15 cellular contexts compared by ENCODE assay signal in the genomic region with DNA sequence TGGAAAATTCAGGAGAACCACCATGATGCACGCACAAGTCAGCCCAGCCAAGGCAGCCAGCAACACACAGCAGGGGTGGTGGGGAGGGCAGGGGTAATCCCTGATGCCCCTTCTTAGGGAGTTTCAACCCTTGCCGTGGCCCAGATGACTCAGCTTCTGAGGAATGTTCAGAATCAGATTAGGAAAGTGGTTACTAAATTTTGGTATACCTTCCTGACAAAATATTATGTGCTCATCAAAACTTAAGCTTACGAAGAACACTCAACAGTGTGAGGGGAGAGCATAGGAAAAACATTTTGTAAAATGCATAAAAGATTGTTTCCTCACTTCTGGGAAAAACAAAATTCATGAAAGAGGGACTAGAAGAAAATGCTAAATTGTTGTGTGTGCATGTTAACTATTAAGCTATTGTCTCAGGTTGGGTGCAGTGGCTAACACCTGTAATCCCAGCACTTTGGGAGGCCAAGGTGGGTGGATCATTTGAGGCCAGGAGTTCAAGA. TPM values are rescaled to one million over a fixed set of nuclear protein-coding genes. Genes with fewer than 3 reads are reported as not detected.
DNase-seq lines count a peak whose midpoint lies in the region; ATAC-seq and TF ChIP-seq lines count a peak whose summit lies in the region.
"Had no signal": no experiment of that assay in that cellular context is flagged by ENCODE, and none has a peak within 500 bp of the region (broad histone marks: within the 10 kb centered on the region; RNA-seq: fewer than 3 reads in every experiment).

No MANE protein-coding gene starts in this region.

- dilution Hi-C loops in mammary epithelial cell (cut with HindIII; ENCODE audit: low sequenced_read_pairs), result no loop called here

- CTCF ChIA-PET in MCF 10A (lab: Yijun Ruan, JAX) (interaction anchor here (0.7 kb wide), 1 partner anchor 88 kb away, joined by 3 read pairs; no protein-coding TSS in a partner anchor), mammary epithelial cell (lab: Charles Lee; ENCODE audit: low non-redundant PET) (no interaction called here)

- H3K27me3 ChIP-seq in mammary epithelial cell (ENCODE audit: insufficient read depth, low read length) (no peaks in the 10 kb centered on the region), BE2C (no peaks in the 10 kb centered on the region)
- H3K27me3 ChIP-seq: foreskin keratinocyte, neural progenitor cell had no signal

- H3K79me2 ChIP-seq in mammary epithelial cell (ENCODE audit: insufficient read depth, low read length), result no peaks in the 10 kb centered on the region

- peaks cover 16% of the 10 kb centered on the region for H3K4me1 Mint-ChIP-seq in MCF 10A (ENCODE audit: insufficient read depth, unreplicated experiment)
- H3K4me1 Mint-ChIP-seq: activated T-helper 17 cell treated with anti-CD3 and anti-CD28 coated beads, Interleukin-2, amount 50 U/mL, for 72 hours had no signal

- no peak overlapping the region for H3K4me3 Mint-ChIP-seq in MCF 10A (ENCODE audit: unreplicated experiment)
- H3K4me3 Mint-ChIP-seq: activated T-helper 17 cell treated with anti-CD3 and anti-CD28 coated beads, Interleukin-2, amount 50 U/mL, for 72 hours; neural progenitor cell had no signal

- POLR2A ChIA-PET in MCF 10A (lab: Yijun Ruan, JAX), result interaction anchor here (0.6 to 0.8 kb wide), 2 partner anchors 11 to 196 kb away, joined by 3 read pairs; a partner anchor contains a TSS

- peaks cover 80% of the 10 kb centered on the region for H3K36me3 Mint-ChIP-seq in MCF 10A (ENCODE audit: insufficient read depth, unreplicated experiment)

- WGBS in mammary epithelial cell (ENCODE audit: low coverage, missing lambda C conversion rate), result 67% methylated on average over 3 of the region's 3 CpGs

- H2AFZ ChIP-seq in mammary epithelial cell (ENCODE audit: low read depth, low read length), result no peak overlapping the region
- H2AFZ ChIP-seq: neural progenitor cell had no signal

- no peak overlapping the region for H3K27ac ChIP-seq in mammary epithelial cell (ENCODE audit: insufficient read depth, low read depth, low read length)
- H3K27ac ChIP-seq: foreskin keratinocyte, neural progenitor cell, thoracic aorta had no signal

- BruUV-seq in MCF 10A (replicated peaks; lab: Mats Ljungman, UMichigan), result no TSS peak
- BruUV-seq in mammary epithelial cell (replicated peaks; lab: Mats Ljungman, UMichigan), result no TSS peak

- no peaks in the 10 kb centered on the region for H3K4me1 ChIP-seq in mammary epithelial cell (ENCODE audit: insufficient read depth, low read length)
- H3K4me1 ChIP-seq in BE2C, result no peaks in the 10 kb centered on the region
- H3K4me1 ChIP-seq: foreskin keratinocyte, neural progenitor cell had no signal

- H3K9ac ChIP-seq in mammary epithelial cell (ENCODE audit: insufficient read depth, low read length), result no peak overlapping the region
- H3K9ac ChIP-seq: neural progenitor cell had no signal

- H3K27ac Mint-ChIP-seq in MCF 10A (ENCODE audit: low read depth, unreplicated experiment), result no peak overlapping the region
- H3K27ac Mint-ChIP-seq: activated T-helper 17 cell treated with anti-CD3 and anti-CD28 coated beads, Interleukin-2, amount 50 U/mL, for 72 hours; neural progenitor cell had no signal

- H4K20me1 ChIP-seq in mammary epithelial cell (ENCODE audit: insufficient read depth, low read length), result no peaks in the 10 kb centered on the region

- H3K9me3 ChIP-seq in mammary epithelial cell (replicated peaks; ENCODE audit: insufficient read depth, low read length) (no peaks in the 10 kb centered on the region), BE2C (no peaks in the 10 kb centered on the region)
- H3K9me3 ChIP-seq: thoracic aorta had no signal

- TF ChIP-seq CTCF in MCF 10A (IDR thresholded peaks at IDR 0.05; ENCODE audit: unreplicated experiment), result no peak
- TF ChIP-seq CTCF in mammary epithelial cell (conservative IDR thresholded peaks at IDR 0.05 in 1 of 2, IDR thresholded peaks at IDR 0.05 in 1 of 2; ENCODE audit: extremely low read depth in 1 of 2, insufficient read depth in 1 of 2, low read depth in 1 of 2, low read length in 2 of 2), result no peak
- TF ChIP-seq CTCF in fibroblast of pulmonary artery (IDR thresholded peaks at IDR 0.05; ENCODE audit: low read length, missing control alignments), result no peak
- no peak for TF ChIP-seq CTCF in BE2C (IDR thresholded peaks at IDR 0.05; ENCODE audit: low read depth, low read length)

- ATAC-seq in GM21360 (IDR thresholded peaks at IDR 0.05; ENCODE audit: unreplicated experiment) (no peak), GM21529 (IDR thresholded peaks at IDR 0.05; ENCODE audit: unreplicated experiment) (no peak)
- ATAC-seq: activated T-helper 17 cell treated with anti-CD3 and anti-CD28 coated beads, Interleukin-2, amount 50 U/mL, for 72 hours; foreskin keratinocyte had no signal

- in situ Hi-C loops in mammary epithelial cell (cut with MboI; ENCODE audit: low sequenced_read_pairs in 2 of 2), result no loop called here

- no peak overlapping the region for H3K4me2 ChIP-seq in mammary epithelial cell (ENCODE audit: insufficient read depth, low read depth, low read length)
- H3K4me2 ChIP-seq: neural progenitor cell had no signal

- no peak overlapping the region for H3K4me3 ChIP-seq in mammary epithelial cell (replicated peaks in 1 of 3; ENCODE audit: insufficient read depth in 1 of 3, low read depth in 2 of 3, low read length in 3 of 3)
- no peak overlapping the region for H3K4me3 ChIP-seq in fibroblast of pulmonary artery (replicated peaks; ENCODE audit: low read depth, low read length)
- no peak overlapping the region for H3K4me3 ChIP-seq in BE2C (ENCODE audit: low read depth, low read length)
- H3K4me3 ChIP-seq: neural progenitor cell, thoracic aorta had no signal

- no peaks in the 10 kb centered on the region for H3K9me3 Mint-ChIP-seq in MCF 10A (ENCODE audit: unreplicated experiment)
- H3K9me3 Mint-ChIP-seq: activated T-helper 17 cell treated with anti-CD3 and anti-CD28 coated beads, Interleukin-2, amount 50 U/mL, for 72 hours; neural progenitor cell had no signal

- no peaks in the 10 kb centered on the region for H3K27me3 Mint-ChIP-seq in MCF 10A (ENCODE audit: insufficient read depth, unreplicated experiment)
- H3K27me3 Mint-ChIP-seq: activated T-helper 17 cell treated with anti-CD3 and anti-CD28 coated beads, Interleukin-2, amount 50 U/mL, for 72 hours had no signal

- H3K36me3 ChIP-seq in mammary epithelial cell (ENCODE audit: insufficient read depth, low read length), result peaks cover 9% of the 10 kb centered on the region
- peaks cover 65% of the 10 kb centered on the region for H3K36me3 ChIP-seq in BE2C
- H3K36me3 ChIP-seq: neural progenitor cell had no signal

- intact Hi-C loops in MCF 10A (cut with micrococcal nuclease) (no loop called here), mammary epithelial cell (cut with micrococcal nuclease) (loop anchor here (2.0 kb wide), 1 partner anchor 53 kb away; a partner anchor contains a TSS)

- DNase-seq in MCF 10A (ENCODE audit: unreplicated experiment) (peak; percentile 43), mammary epithelial cell (no peak), RPMI7951 (ENCODE audit: low read depth) (peak; percentile 41), fibroblast of pulmonary artery (ENCODE audit: low read depth) (peak; percentile 36), BE2C (no peak), NCI-H1092 (lab: John Stamatoyannopoulos, UW) (no peak)
- DNase-seq: NK-92 treated with Interleukin-12 subunit alpha and Interleukin-12 subunit beta, amount 100 ng/mL, for 24 hours; SIG-M5; T1000 had no signal

RNA-seq across cellular contexts. Expression of a gene that starts 32.1 kb away (rescaled TPM):
- total RNA-seq in MCF 10A (2022), result not detected in 2 replicates
- total RNA-seq in mammary epithelial cell, result not detected
- polyA plus RNA-seq in mammary epithelial cell, result not detected
- polyA minus RNA-seq in mammary epithelial cell, result not detected
- total RNA-seq in RPMI7951 (2014; rRNA removed; shearing (Covaris generic)), result 0.20 and 0.48 TPM in 2 replicates
- 0.36 TPM for polyA plus RNA-seq in BE2C (2012; ENCODE audit: insufficient read depth, insufficient read length, low read depth)
- total RNA-seq: foreskin keratinocyte, thoracic aorta had no signal
- polyA plus RNA-seq: foreskin keratinocyte had no signal

RNA-seq across cellular contexts. Expression of a gene that starts 52.6 kb away (rescaled TPM):
- total RNA-seq in MCF 10A (2022) (39.0 and 41.3 TPM in 2 replicates), mammary epithelial cell (10 to 100 TPM; 34.3 to 50.3 TPM)
- polyA plus RNA-seq in mammary epithelial cell, result 17.1 TPM
- 141 TPM for polyA minus RNA-seq in mammary epithelial cell
- 17.8 and 19.4 TPM in 2 replicates for total RNA-seq in RPMI7951 (2014; rRNA removed; shearing (Covaris generic))
- polyA plus RNA-seq in BE2C (2012; ENCODE audit: insufficient read depth, insufficient read length, low read depth), result 155 TPM

RNA-seq across cellular contexts. Expression of a gene that starts 52.8 kb away (rescaled TPM):
- total RNA-seq in MCF 10A (2022), result 28.7 and 39.0 TPM in 2 replicates
- total RNA-seq in mammary epithelial cell, result 10 to 100 TPM; 11.8 to 25.4 TPM
- polyA plus RNA-seq in mammary epithelial cell, result 24.4 TPM
- 51.8 TPM for polyA minus RNA-seq in mammary epithelial cell
- total RNA-seq in RPMI7951 (2014; rRNA removed; shearing (Covaris generic)), result 9.2 and 13.1 TPM in 2 replicates
- polyA plus RNA-seq in BE2C (2012; ENCODE audit: insufficient read depth, insufficient read length, low read depth), result 26.5 TPM

Comparison
In these comparisons a context has a peak if more than half of its experiments do, and no peak if none do; other contexts are left out.
1. DNase-seq: peak in MCF 10A (single experiment), RPMI7951 (single experiment) and fibroblast of pulmonary artery (single experiment); none in mammary epithelial cell (single experiment), BE2C (single experiment) and NCI-H1092 (single experiment).